ENCODE assay signal across 19 cellular contexts in genomic region chr20:51508158-51508557, GRCh38. TPM values are rescaled to one million over a fixed set of nuclear protein-coding genes. Genes with fewer than 3 reads are reported as not detected.
A peak's percentile ranks its signal among the peaks of the same experiment; 100 is the strongest.
DNase-seq lines count a peak whose midpoint lies in the region; ATAC-seq and TF ChIP-seq lines count a peak whose summit lies in the region.
"Had no signal": no experiment of that assay in that cellular context is flagged by ENCODE, and none has a peak within 500 bp of the region (broad histone marks: within the 10 kb centered on the region; RNA-seq: fewer than 3 reads in every experiment).

No MANE protein-coding gene starts in this region.

- POLR2A ChIA-PET in activated CD8-positive, alpha-beta T cell treated with anti-CD3 and anti-CD28 coated beads, Interleukin-2, amount 10 ng/mL, durations not matched to agents 7 days and 5 days (lab: Charles Lee): no interaction called here
- POLR2A ChIA-PET in activated CD8-positive, alpha-beta T cell treated with anti-CD3 and anti-CD28 coated beads for 36 hours (lab: Charles Lee): interaction anchor here (0.8 to 1.4 kb wide), 2 partner anchors 10 to 21 kb away, joined by 3 read pairs; no protein-coding TSS in a partner anchor

- peak overlapping the region; percentile 32 for H3K27ac Mint-ChIP-seq in activated CD8-positive, alpha-beta T cell treated with anti-CD3 and anti-CD28 coated beads, Interleukin-2, amount 10 ng/mL, durations not matched to agents 7 days and 5 days
- no peak overlapping the region for H3K27ac Mint-ChIP-seq in activated CD8-positive, alpha-beta T cell treated with anti-CD3 and anti-CD28 coated beads for 36 hours
- H3K27ac Mint-ChIP-seq in activated T-helper 17 cell treated with anti-CD3 and anti-CD28 coated beads, Interleukin-2, amount 50 U/mL, for 72 hours: peak overlapping the region; percentile 85
- H3K27ac Mint-ChIP-seq in natural killer cell: peak overlapping the region; percentile 82 to 95
- peak overlapping the region; percentile 40 to 61 for H3K27ac Mint-ChIP-seq in stimulated activated naive CD8-positive, alpha-beta T cell treated with anti-CD3 and anti-CD28 coated beads, Interleukin-15, amount 100 ng/mL, for 72 hours

- H3K4me3 Mint-ChIP-seq in activated CD8-positive, alpha-beta T cell treated with anti-CD3 and anti-CD28 coated beads, Interleukin-2, amount 10 ng/mL, durations not matched to agents 7 days and 5 days: no peak overlapping the region
- no peak overlapping the region for H3K4me3 Mint-ChIP-seq in activated CD8-positive, alpha-beta T cell treated with anti-CD3 and anti-CD28 coated beads for 36 hours
- no peak overlapping the region for H3K4me3 Mint-ChIP-seq in activated T-helper 17 cell treated with anti-CD3 and anti-CD28 coated beads, Interleukin-2, amount 50 U/mL, for 72 hours
- peak overlapping the region; percentile 84 for H3K4me3 Mint-ChIP-seq in natural killer cell
- H3K4me3 Mint-ChIP-seq in stimulated activated naive CD8-positive, alpha-beta T cell treated with anti-CD3 and anti-CD28 coated beads, Interleukin-15, amount 100 ng/mL, for 72 hours: no peak overlapping the region
- H3K4me3 Mint-ChIP-seq: CD14-positive monocyte had no signal

- H3K27me3 Mint-ChIP-seq in activated CD8-positive, alpha-beta T cell treated with anti-CD3 and anti-CD28 coated beads, Interleukin-2, amount 10 ng/mL, durations not matched to agents 7 days and 5 days (ENCODE audit: low read depth): no peaks in the 10 kb centered on the region
- H3K27me3 Mint-ChIP-seq in activated CD8-positive, alpha-beta T cell treated with anti-CD3 and anti-CD28 coated beads for 36 hours: no peaks in the 10 kb centered on the region
- no peaks in the 10 kb centered on the region for H3K27me3 Mint-ChIP-seq in activated T-helper 17 cell treated with anti-CD3 and anti-CD28 coated beads, Interleukin-2, amount 50 U/mL, for 72 hours
- no peaks in the 10 kb centered on the region for H3K27me3 Mint-ChIP-seq in natural killer cell (ENCODE audit: low read depth in 2 of 2)
- H3K27me3 Mint-ChIP-seq in stimulated activated naive CD8-positive, alpha-beta T cell treated with anti-CD3 and anti-CD28 coated beads, Interleukin-15, amount 100 ng/mL, for 72 hours: no peaks in the 10 kb centered on the region

- peaks cover 83% of the 10 kb centered on the region for H3K36me3 Mint-ChIP-seq in activated CD8-positive, alpha-beta T cell treated with anti-CD3 and anti-CD28 coated beads, Interleukin-2, amount 10 ng/mL, durations not matched to agents 7 days and 5 days (ENCODE audit: low read depth)
- H3K36me3 Mint-ChIP-seq in activated CD8-positive, alpha-beta T cell treated with anti-CD3 and anti-CD28 coated beads for 36 hours (ENCODE audit: low read depth): peaks cover 70% of the 10 kb centered on the region
- H3K36me3 Mint-ChIP-seq in activated T-helper 17 cell treated with anti-CD3 and anti-CD28 coated beads, Interleukin-2, amount 50 U/mL, for 72 hours (ENCODE audit: low read depth): peaks cover 97% of the 10 kb centered on the region
- peaks cover 7% of the 10 kb centered on the region for H3K36me3 Mint-ChIP-seq in natural killer cell

- no peak for ATAC-seq in activated CD8-positive, alpha-beta T cell treated with anti-CD3 and anti-CD28 coated beads, Interleukin-2, amount 10 ng/mL, durations not matched to agents 7 days and 5 days
- ATAC-seq in activated CD8-positive, alpha-beta T cell treated with anti-CD3 and anti-CD28 coated beads for 36 hours: no peak
- ATAC-seq in activated T-helper 17 cell treated with anti-CD3 and anti-CD28 coated beads, Interleukin-2, amount 50 U/mL, for 72 hours (replicated peaks): no peak
- peak in 2 of 3 donors; percentile 41 to 52 for ATAC-seq in natural killer cell
- ATAC-seq in stimulated activated naive CD8-positive, alpha-beta T cell treated with anti-CD3 and anti-CD28 coated beads, Interleukin-15, amount 100 ng/mL, for 72 hours: no peak
- ATAC-seq: PC-3 had no signal

- no peak for DNase-seq in activated CD8-positive, alpha-beta T cell treated with anti-CD3 and anti-CD28 coated beads, Interleukin-2, amount 10 ng/mL, durations not matched to agents 7 days and 5 days
- DNase-seq in activated CD8-positive, alpha-beta T cell treated with anti-CD3 and anti-CD28 coated beads for 36 hours: no peak
- DNase-seq in natural killer cell: no peak
- DNase-seq in stimulated activated naive CD8-positive, alpha-beta T cell treated with anti-CD3 and anti-CD28 coated beads, Interleukin-15, amount 100 ng/mL, for 72 hours: no peak
- no peak for DNase-seq in NCI-H128 (lab: John Stamatoyannopoulos, UW; ENCODE audit: unreplicated experiment)
- no peak for DNase-seq in NCI-H526 treated with DMSO at 0.1 percent for 48 hours (lab: John Stamatoyannopoulos, UW)
- DNase-seq in GDM1 (lab: John Stamatoyannopoulos, UW): no peak
- DNase-seq: AML-193, DMS53, GF-D8, Kasumi-1, NCI-H1417, NCI-H1694 treated with DMSO at 0.1 percent for 48 hours, NCI-H2081 treated with DMSO at 0.1 percent for 48 hours, NCI-H526, PC-3, Right ventricle myocardium superior had no signal

- CTCF ChIA-PET in activated CD8-positive, alpha-beta T cell treated with anti-CD3 and anti-CD28 coated beads, Interleukin-2, amount 10 ng/mL, durations not matched to agents 7 days and 5 days (lab: Charles Lee): no interaction called here
- CTCF ChIA-PET in activated CD8-positive, alpha-beta T cell treated with anti-CD3 and anti-CD28 coated beads for 36 hours (lab: Charles Lee): interaction anchor here (1.5 kb wide), 2 partner anchors 18 to 32 kb away, joined by 4 read pairs; no protein-coding TSS in a partner anchor

- H3K9me3 Mint-ChIP-seq in activated CD8-positive, alpha-beta T cell treated with anti-CD3 and anti-CD28 coated beads, Interleukin-2, amount 10 ng/mL, durations not matched to agents 7 days and 5 days (ENCODE audit: insufficient read depth): no peaks in the 10 kb centered on the region
- H3K9me3 Mint-ChIP-seq in activated CD8-positive, alpha-beta T cell treated with anti-CD3 and anti-CD28 coated beads for 36 hours: no peaks in the 10 kb centered on the region
- H3K9me3 Mint-ChIP-seq in activated T-helper 17 cell treated with anti-CD3 and anti-CD28 coated beads, Interleukin-2, amount 50 U/mL, for 72 hours: no peaks in the 10 kb centered on the region
- no peaks in the 10 kb centered on the region for H3K9me3 Mint-ChIP-seq in natural killer cell
- H3K9me3 Mint-ChIP-seq in stimulated activated naive CD8-positive, alpha-beta T cell treated with anti-CD3 and anti-CD28 coated beads, Interleukin-15, amount 100 ng/mL, for 72 hours: no peaks in the 10 kb centered on the region
- H3K9me3 Mint-ChIP-seq: CD14-positive monocyte had no signal

- H3K4me1 Mint-ChIP-seq in activated CD8-positive, alpha-beta T cell treated with anti-CD3 and anti-CD28 coated beads, Interleukin-2, amount 10 ng/mL, durations not matched to agents 7 days and 5 days (ENCODE audit: low read depth): peaks cover 66% of the 10 kb centered on the region
- peaks cover 61% of the 10 kb centered on the region for H3K4me1 Mint-ChIP-seq in activated CD8-positive, alpha-beta T cell treated with anti-CD3 and anti-CD28 coated beads for 36 hours (ENCODE audit: low read depth)
- H3K4me1 Mint-ChIP-seq in activated T-helper 17 cell treated with anti-CD3 and anti-CD28 coated beads, Interleukin-2, amount 50 U/mL, for 72 hours: peaks cover 49% of the 10 kb centered on the region
- H3K4me1 Mint-ChIP-seq in natural killer cell: peaks cover 84 to 94% of the 10 kb centered on the region in 2 donors
- H3K4me1 Mint-ChIP-seq in stimulated activated naive CD8-positive, alpha-beta T cell treated with anti-CD3 and anti-CD28 coated beads, Interleukin-15, amount 100 ng/mL, for 72 hours: peaks cover 62% of the 10 kb centered on the region

- TF ChIP-seq CTCF in activated CD8-positive, alpha-beta T cell treated with anti-CD3 and anti-CD28 coated beads for 36 hours (IDR thresholded peaks at IDR 0.05): no peak
- no peak for TF ChIP-seq CTCF in natural killer cell (IDR thresholded peaks at IDR 0.05)

- intact Hi-C loops in activated CD8-positive, alpha-beta T cell treated with anti-CD3 and anti-CD28 coated beads for 36 hours (cut with micrococcal nuclease): no loop called here
- intact Hi-C loops in natural killer cell (cut with micrococcal nuclease): no loop called here

RNA-seq across cellular contexts. Expression of gene NFATC2, which starts 34.4 kb away (rescaled TPM):
- 10 to 100 TPM; 53.5 to 55.8 TPM for total RNA-seq in activated CD8-positive, alpha-beta T cell treated with anti-CD3 and anti-CD28 coated beads, Interleukin-2, amount 10 ng/mL, durations not matched to agents 7 days and 5 days
- 10 to 100 TPM; 38.3 to 40.9 TPM for total RNA-seq in activated CD8-positive, alpha-beta T cell treated with anti-CD3 and anti-CD28 coated beads for 36 hours
- total RNA-seq in activated T-helper 17 cell treated with anti-CD3 and anti-CD28 coated beads, Interleukin-2, amount 50 U/mL, for 72 hours: 10 to 100 TPM; 29.4 to 41.1 TPM
- 100 to 1,000 TPM; 141 to 195 (median 160) TPM for total RNA-seq in natural killer cell

Comparison
In these comparisons a context has a peak if more than half of its experiments do, and no peak if none do; other contexts are left out.
1. ATAC-seq: peak in natural killer cell (2 of 3); none in activated CD8-positive, alpha-beta T cell treated with anti-CD3 and anti-CD28 coated beads, Interleukin-2, amount 10 ng/mL, durations not matched to agents 7 days and 5 days (single experiment), activated CD8-positive, alpha-beta T cell treated with anti-CD3 and anti-CD28 coated beads for 36 hours (single experiment), activated T-helper 17 cell treated with anti-CD3 and anti-CD28 coated beads, Interleukin-2, amount 50 U/mL, for 72 hours (single experiment) and stimulated activated naive CD8-positive, alpha-beta T cell treated with anti-CD3 and anti-CD28 coated beads, Interleukin-15, amount 100 ng/mL, for 72 hours (single experiment).